21 cellular contexts compared by ENCODE assay signal in the genomic region with DNA sequence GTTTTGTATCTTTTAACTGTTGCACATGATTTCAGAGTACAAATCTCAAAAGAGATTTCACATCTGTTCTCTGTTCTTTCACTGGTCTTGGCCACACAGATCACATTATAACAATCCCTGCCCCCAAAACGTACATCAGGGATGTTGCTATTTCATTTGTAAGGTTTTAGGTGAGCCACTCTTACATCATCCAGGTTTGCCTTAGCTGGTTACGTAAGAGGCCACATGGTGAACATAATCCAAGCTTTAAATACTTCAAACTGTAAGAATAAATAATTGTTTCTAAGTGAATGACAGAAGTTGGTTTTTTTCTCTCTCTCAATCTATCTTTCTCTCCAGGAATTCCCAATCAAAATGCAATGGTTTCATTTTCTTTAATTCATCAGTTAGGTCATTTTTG.
DNase-seq lines count a peak whose midpoint lies in the region; ATAC-seq and TF ChIP-seq lines count a peak whose summit lies in the region.
"Had no signal": no experiment of that assay in that cellular context is flagged by ENCODE, and none has a peak within 500 bp of the region (broad histone marks: within the 10 kb centered on the region; RNA-seq: fewer than 3 reads in every experiment).

No MANE protein-coding gene starts in this region.

- H3K4me2 ChIP-seq in GM23338 (no peak overlapping the region), mesendoderm (ENCODE audit: low read length) (no peak overlapping the region)

- POLR2A ChIA-PET in activated CD8-positive, alpha-beta T cell treated with anti-CD3 and anti-CD28 coated beads, Interleukin-2, amount 10 ng/mL, durations not matched to agents 7 days and 5 days (lab: Charles Lee), result no interaction called here

- H3K4me1 Mint-ChIP-seq in GM23338, result peaks cover 10% of the 10 kb centered on the region; the same call in 2 of the 3 replicates
- no peaks in the 10 kb centered on the region for H3K4me1 Mint-ChIP-seq in activated CD8-positive, alpha-beta T cell treated with anti-CD3 and anti-CD28 coated beads, Interleukin-2, amount 10 ng/mL, durations not matched to agents 7 days and 5 days (ENCODE audit: low read depth)
- H3K4me1 Mint-ChIP-seq: activated naive CD4-positive, alpha-beta T cell treated with anti-CD3 and anti-CD28 coated beads, Interleukin-2, amount 50 U/mL, for 24 hours; memory B cell; neural crest cell had no signal

- DNase-seq in GM23338 (ENCODE audit: low spot score) (no peak), NCI-H2029 (lab: John Stamatoyannopoulos, UW) (peak; percentile 9), choroid plexus epithelial cell (ENCODE audit: low read depth) (peak; percentile 47), mesendoderm (peak; percentile 13), DMS79 (lab: John Stamatoyannopoulos, UW) (no peak), GOT3 (lab: John Stamatoyannopoulos, UW) (no peak)
- DNase-seq in activated CD8-positive, alpha-beta T cell treated with anti-CD3 and anti-CD28 coated beads, Interleukin-2, amount 10 ng/mL, durations not matched to agents 7 days and 5 days, result no peak
- DNase-seq: activated CD4-positive, alpha-beta T cell treated with anti-CD3 and anti-CD28 coated beads, Interleukin-2, amount 50 U/mL, for 48 hours; activated T-cell treated with anti-CD3 and anti-CD28 coated beads, Interleukin-2, amount 50 U/mL, for 1 hour; body of pancreas; C1 segment of cervical spinal cord; head of caudate nucleus; NCI-H774; retina; trophoblast cell had no signal

- H3K36me3 Mint-ChIP-seq in GM23338 (ENCODE audit: low read depth), result no peaks in the 10 kb centered on the region
- no peaks in the 10 kb centered on the region for H3K36me3 Mint-ChIP-seq in activated CD8-positive, alpha-beta T cell treated with anti-CD3 and anti-CD28 coated beads, Interleukin-2, amount 10 ng/mL, durations not matched to agents 7 days and 5 days (ENCODE audit: low read depth)
- H3K36me3 Mint-ChIP-seq: activated naive CD4-positive, alpha-beta T cell treated with anti-CD3 and anti-CD28 coated beads, Interleukin-2, amount 50 U/mL, for 24 hours; memory B cell had no signal

- no peak overlapping the region for H2AFZ ChIP-seq in GM23338

- H3K9me2 ChIP-seq in GM23338 (ENCODE audit: insufficient read depth), result no peaks in the 10 kb centered on the region

- H2BK5ac ChIP-seq in mesendoderm (ENCODE audit: low read length), result no peak overlapping the region

- ATAC-seq in GM23338, result no peak
- ATAC-seq in activated CD8-positive, alpha-beta T cell treated with anti-CD3 and anti-CD28 coated beads, Interleukin-2, amount 10 ng/mL, durations not matched to agents 7 days and 5 days, result no peak
- ATAC-seq: body of pancreas had no signal

- no peaks in the 10 kb centered on the region for H3F3A ChIP-seq in GM23338 (replicated peaks; ENCODE audit: low read depth)

- no peak overlapping the region for H4K8ac ChIP-seq in mesendoderm (ENCODE audit: low read depth, low read length)

- H3K27ac ChIP-seq in GM23338 (ENCODE audit: low read depth) (no peak overlapping the region), mesendoderm (ENCODE audit: low read depth, low read length) (no peak overlapping the region)
- H3K27ac ChIP-seq: body of pancreas had no signal

- no peaks in the 10 kb centered on the region for H4K20me1 ChIP-seq in GM23338 (replicated peaks; ENCODE audit: insufficient read depth)

- H3K56ac ChIP-seq in mesendoderm (ENCODE audit: low read length), result no peak overlapping the region

- no peak overlapping the region for H2BK120ac ChIP-seq in mesendoderm (ENCODE audit: low read depth, low read length)

- H3K4me3 Mint-ChIP-seq in GM23338, result no peak overlapping the region
- H3K4me3 Mint-ChIP-seq in activated CD8-positive, alpha-beta T cell treated with anti-CD3 and anti-CD28 coated beads, Interleukin-2, amount 10 ng/mL, durations not matched to agents 7 days and 5 days, result no peak overlapping the region
- H3K4me3 Mint-ChIP-seq: activated naive CD4-positive, alpha-beta T cell treated with anti-CD3 and anti-CD28 coated beads, Interleukin-2, amount 50 U/mL, for 24 hours; dendritic cell treated with granulocyte-macrophage colony-stimulating factor and Interleukin-4, amounts not matched to agents 40 ng/mL and 50 ng/mL, for 4 days; memory B cell; neural crest cell; stimulated activated naive CD8-positive, alpha-beta T cell treated with anti-CD3 and anti-CD28 coated beads, Interleukin-15, Interleukin-2, amounts not matched to agents 100 ng/mL and 50 ng/mL, for 24 hours had no signal

- no peaks in the 10 kb centered on the region for H3K79me1 ChIP-seq in mesendoderm (ENCODE audit: low read length)

- CTCF ChIA-PET in activated CD8-positive, alpha-beta T cell treated with anti-CD3 and anti-CD28 coated beads, Interleukin-2, amount 10 ng/mL, durations not matched to agents 7 days and 5 days (lab: Charles Lee), result interaction anchor here (1.1 kb wide), 1 partner anchor 29 kb away, joined by 3 read pairs; no protein-coding TSS in a partner anchor

- H3K4me3 ChIP-seq in GM23338 (no peak overlapping the region), choroid plexus epithelial cell (ENCODE audit: low read depth, low read length) (no peak overlapping the region), mesendoderm (ENCODE audit: low read length) (no peak overlapping the region)
- H3K4me3 ChIP-seq: body of pancreas, HAP-1 had no signal

- H3K4me1 ChIP-seq in GM23338 (ENCODE audit: insufficient read depth) (no peaks in the 10 kb centered on the region), mesendoderm (ENCODE audit: control insufficient read depth, low read depth, low read length) (no peaks in the 10 kb centered on the region)
- H3K4me1 ChIP-seq: body of pancreas, HAP-1 had no signal

- H3K23ac ChIP-seq in mesendoderm (ENCODE audit: low read length), result no peak overlapping the region

- no peak overlapping the region for H3K18ac ChIP-seq in mesendoderm (ENCODE audit: low read length)

- H3K36me3 ChIP-seq in GM23338 (ENCODE audit: insufficient read depth), result no peaks in the 10 kb centered on the region
- no peaks in the 10 kb centered on the region for H3K36me3 ChIP-seq in mesendoderm (ENCODE audit: control insufficient read depth, insufficient read depth, low read length)
- H3K36me3 ChIP-seq: HAP-1 had no signal

- no peaks in the 10 kb centered on the region for H3K79me2 ChIP-seq in GM23338 (replicated peaks; ENCODE audit: insufficient read depth)
- H3K79me2 ChIP-seq in mesendoderm (ENCODE audit: control insufficient read depth, insufficient read depth, low read length), result no peaks in the 10 kb centered on the region

- no peak overlapping the region for H2BK15ac ChIP-seq in mesendoderm (replicated peaks; ENCODE audit: low read depth)

- peak overlapping the region; percentile 79 for H3K27ac Mint-ChIP-seq in GM23338
- no peak overlapping the region for H3K27ac Mint-ChIP-seq in activated CD8-positive, alpha-beta T cell treated with anti-CD3 and anti-CD28 coated beads, Interleukin-2, amount 10 ng/mL, durations not matched to agents 7 days and 5 days
- H3K27ac Mint-ChIP-seq: activated naive CD4-positive, alpha-beta T cell treated with anti-CD3 and anti-CD28 coated beads, Interleukin-2, amount 50 U/mL, for 24 hours; dendritic cell treated with granulocyte-macrophage colony-stimulating factor and Interleukin-4, amounts not matched to agents 40 ng/mL and 50 ng/mL, for 4 days; memory B cell; stimulated activated naive CD8-positive, alpha-beta T cell treated with anti-CD3 and anti-CD28 coated beads, Interleukin-15, Interleukin-2, amounts not matched to agents 100 ng/mL and 50 ng/mL, for 24 hours had no signal

- H3K9me3 Mint-ChIP-seq in GM23338, result no peaks in the 10 kb centered on the region
- H3K9me3 Mint-ChIP-seq in activated CD8-positive, alpha-beta T cell treated with anti-CD3 and anti-CD28 coated beads, Interleukin-2, amount 10 ng/mL, durations not matched to agents 7 days and 5 days (ENCODE audit: insufficient read depth), result no peaks in the 10 kb centered on the region
- H3K9me3 Mint-ChIP-seq: activated naive CD4-positive, alpha-beta T cell treated with anti-CD3 and anti-CD28 coated beads, Interleukin-2, amount 50 U/mL, for 24 hours; dendritic cell treated with granulocyte-macrophage colony-stimulating factor and Interleukin-4, amounts not matched to agents 40 ng/mL and 50 ng/mL, for 4 days; memory B cell; neural crest cell; stimulated activated naive CD8-positive, alpha-beta T cell treated with anti-CD3 and anti-CD28 coated beads, Interleukin-15, Interleukin-2, amounts not matched to agents 100 ng/mL and 50 ng/mL, for 24 hours had no signal

- no peak for TF ChIP-seq CTCF in GM23338 (conservative IDR thresholded peaks at IDR 0.05; ENCODE audit: low read depth in 2 of 2)
- no peak for TF ChIP-seq CTCF in choroid plexus epithelial cell (conservative IDR thresholded peaks at IDR 0.05; ENCODE audit: low read depth, low read length)

- no peaks in the 10 kb centered on the region for H3K27me3 Mint-ChIP-seq in GM23338 (ENCODE audit: insufficient read depth, low read depth, poor library complexity)
- no peaks in the 10 kb centered on the region for H3K27me3 Mint-ChIP-seq in activated CD8-positive, alpha-beta T cell treated with anti-CD3 and anti-CD28 coated beads, Interleukin-2, amount 10 ng/mL, durations not matched to agents 7 days and 5 days (ENCODE audit: low read depth)
- H3K27me3 Mint-ChIP-seq: activated naive CD4-positive, alpha-beta T cell treated with anti-CD3 and anti-CD28 coated beads, Interleukin-2, amount 50 U/mL, for 24 hours; dendritic cell treated with granulocyte-macrophage colony-stimulating factor and Interleukin-4, amounts not matched to agents 40 ng/mL and 50 ng/mL, for 4 days; memory B cell; stimulated activated naive CD8-positive, alpha-beta T cell treated with anti-CD3 and anti-CD28 coated beads, Interleukin-15, Interleukin-2, amounts not matched to agents 100 ng/mL and 50 ng/mL, for 24 hours had no signal

- no CpG with 5 or more reads among the region's 2 CpGs for WGBS in mesendoderm (ENCODE audit: extremely low coverage, insufficient coverage, low lambda C conversion rate)

- H4K5ac ChIP-seq in mesendoderm (ENCODE audit: low read length), result no peak overlapping the region

- no peak overlapping the region for H3K9ac ChIP-seq in mesendoderm (ENCODE audit: low read length)

- no peak overlapping the region for H2AK5ac ChIP-seq in mesendoderm (ENCODE audit: low read length)

- no peak overlapping the region for H3K4ac ChIP-seq in mesendoderm (ENCODE audit: low read depth, low read length)

- H3K27me3 ChIP-seq in GM23338 (ENCODE audit: insufficient read depth) (no peaks in the 10 kb centered on the region), mesendoderm (ENCODE audit: insufficient read depth, low read length, poor library complexity) (no peaks in the 10 kb centered on the region)
- H3K27me3 ChIP-seq: body of pancreas had no signal

Comparison
In these comparisons a context has a peak if more than half of its experiments do, and no peak if none do; other contexts are left out.
1. DNase-seq: peak in NCI-H2029 (single experiment), choroid plexus epithelial cell (single experiment) and mesendoderm (single experiment); none in GM23338 (single experiment), DMS79 (single experiment), activated CD8-positive, alpha-beta T cell treated with anti-CD3 and anti-CD28 coated beads, Interleukin-2, amount 10 ng/mL, durations not matched to agents 7 days and 5 days (single experiment) and GOT3 (single experiment).